In the genomic region with DNA sequence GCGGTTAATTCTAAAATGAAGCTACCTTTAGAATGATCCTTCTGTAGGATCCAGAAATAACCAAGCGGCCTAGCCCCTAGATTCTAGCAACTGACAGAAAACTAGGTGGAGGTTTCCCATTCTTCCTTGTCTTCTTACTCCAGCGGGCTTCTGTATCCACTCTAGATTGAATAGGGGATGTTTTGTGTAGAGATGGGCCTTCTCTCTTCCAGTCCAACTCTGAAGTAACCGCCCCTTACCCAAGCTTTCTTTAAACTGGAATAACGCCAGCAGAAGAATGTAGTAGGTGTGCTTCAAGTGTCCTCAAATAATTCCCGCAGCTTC, we compare ENCODE assay signal across 8 cellular contexts. TPM values are rescaled to one million over a fixed set of nuclear protein-coding genes. Genes with fewer than 3 reads are reported as not detected.
DNase-seq lines count a peak whose midpoint lies in the region; ATAC-seq and TF ChIP-seq lines count a peak whose summit lies in the region.

No MANE protein-coding gene starts in this region.

- H3K9ac ChIP-seq in IMR-90 (ENCODE audit: low read depth, low read length), result no peak overlapping the region

- no peak overlapping the region for H3K4ac ChIP-seq in IMR-90 (ENCODE audit: low read depth, low read length)

- no peaks in the 10 kb centered on the region for H3K27me3 ChIP-seq in AG04450 (ENCODE audit: control insufficient read depth, insufficient read depth, low read length)
- no peaks in the 10 kb centered on the region for H3K27me3 ChIP-seq in IMR-90 (ENCODE audit: control insufficient read depth, insufficient read depth, low read length)
- no peaks in the 10 kb centered on the region for H3K27me3 ChIP-seq in ectodermal cell (ENCODE audit: control insufficient read depth, insufficient read depth, low read length, poor library complexity, severe bottlenecking)
- H3K27me3 ChIP-seq in neutrophil, result peaks cover 40% of the 10 kb centered on the region

- peaks cover 6% of the 10 kb centered on the region for H3K36me3 ChIP-seq in IMR-90 (ENCODE audit: control insufficient read depth, insufficient read depth, low read length)
- H3K36me3 ChIP-seq in ectodermal cell (ENCODE audit: control insufficient read depth, insufficient read depth, low read length), result no peaks in the 10 kb centered on the region
- no peaks in the 10 kb centered on the region for H3K36me3 ChIP-seq in neutrophil

- H2AK9ac ChIP-seq in IMR-90 (replicated peaks; ENCODE audit: low read depth, low read length, poor library complexity), result peak overlapping the region; percentile 91

- H3K27ac ChIP-seq in AG04450 (ENCODE audit: low read depth, low read length), result no peak overlapping the region
- no peak overlapping the region for H3K27ac ChIP-seq in IMR-90 (ENCODE audit: insufficient read depth, low read length)
- no peak overlapping the region for H3K27ac ChIP-seq in ectodermal cell (ENCODE audit: insufficient read depth, low read depth, low read length, poor library complexity, severe bottlenecking)
- peak overlapping the region; percentile 90 for H3K27ac ChIP-seq in neutrophil

- no TSS peak for BruUV-seq in IMR-90 (replicated peaks; lab: Mats Ljungman, UMichigan)

- peaks cover 22 to 28% of the 10 kb centered on the region in 2 experiments for H3K79me1 ChIP-seq in IMR-90 (ENCODE audit: low read depth in 1 of 2, low read length in 2 of 2)

- no peak overlapping the region for H2AK5ac ChIP-seq in IMR-90 (ENCODE audit: low read depth, low read length)

- no peak overlapping the region for H4K91ac ChIP-seq in IMR-90 (ENCODE audit: insufficient read depth, low read depth, low read length)

- no peaks in the 10 kb centered on the region; the same call in 1 of the 2 replicates for H3K9me1 ChIP-seq in IMR-90 (ENCODE audit: insufficient read depth, low read length)

- dilution Hi-C loops in IMR-90 (cut with HindIII; ENCODE audit: low sequenced_read_pairs, unreplicated experiment), result no loop called here

- peak; percentile 8 for ATAC-seq in GM21360 (IDR thresholded peaks at IDR 0.05; ENCODE audit: unreplicated experiment)
- ATAC-seq in IMR-90 (ENCODE audit: low read depth), result no peak

- no peak overlapping the region for H3K14ac ChIP-seq in IMR-90 (replicated peaks; ENCODE audit: low read depth, low read length)

- H3K4me1 ChIP-seq in IMR-90 (ENCODE audit: control insufficient read depth, insufficient read depth, low read length), result peaks cover 2% of the 10 kb centered on the region; the same call in 1 of the 2 replicates
- H3K4me1 ChIP-seq in ectodermal cell (ENCODE audit: control insufficient read depth, insufficient read depth, low read length), result no peaks in the 10 kb centered on the region
- peaks cover 17 to 18% of the 10 kb centered on the region in 2 experiments for H3K4me1 ChIP-seq in neutrophil (ENCODE audit: control insufficient read depth in 1 of 2, insufficient read depth in 1 of 2, low read depth in 1 of 2, low read length in 1 of 2)

- POLR2A ChIA-PET in AG04450 (lab: Yijun Ruan, JAX), result interaction anchor here (1.2 to 1.8 kb wide), 5 partner anchors 13 to 157 kb away, joined by 3 to 11 read pairs (median 4); no protein-coding TSS in a partner anchor
- POLR2A ChIA-PET in IMR-90 (lab: Charles Lee; ENCODE audit: unreplicated experiment), result interaction anchor here (1.0 kb wide), 1 partner anchor 67 kb away, joined by 5 read pairs; a partner anchor contains a TSS

- peak overlapping the region; percentile 86 for H3K4me2 ChIP-seq in IMR-90 (ENCODE audit: low read depth, low read length)

- no peak overlapping the region for H2BK20ac ChIP-seq in IMR-90 (ENCODE audit: low read depth, low read length)

- no CpG with 5 or more reads among the region's 6 CpGs for WGBS in IMR-90 (ENCODE audit: extremely low coverage in 2 of 2, insufficient read length in 1 of 2), 2 experiments
- WGBS in ectodermal cell, 2 experiments, result 31 to 39% methylated on average over 5 to 6 of the region's 6 CpGs

- H3K18ac ChIP-seq in IMR-90 (ENCODE audit: low read depth, low read length), result no peak overlapping the region

- no peak overlapping the region for H2BK120ac ChIP-seq in IMR-90 (ENCODE audit: low read depth, low read length)

- peak overlapping the region in 1 of 2 experiments; percentile 84; a peak in 3 of 4 replicates for H4K8ac ChIP-seq in IMR-90 (ENCODE audit: low read depth in 2 of 2, low read length in 2 of 2)

- in situ Hi-C loops in IMR-90 (cut with MboI; ENCODE audit: low sequenced_read_pairs), result no loop called here

- no peak overlapping the region for H2BK5ac ChIP-seq in IMR-90 (ENCODE audit: low read depth, low read length, poor library complexity, severe bottlenecking)

- TF ChIP-seq CTCF in AG04450 (IDR thresholded peaks at IDR 0.05; ENCODE audit: low read depth, low read length) (no peak), IMR-90 (conservative IDR thresholded peaks at IDR 0.05; ENCODE audit: low read depth, low read length) (no peak), neutrophil (IDR thresholded peaks at IDR 0.05) (no peak)

- peak overlapping the region; percentile 99 for H2AFZ ChIP-seq in IMR-90 (replicated peaks; ENCODE audit: low read length, poor library complexity)

- peak overlapping the region; percentile 76 for H3K4me3 ChIP-seq in AG04450 (ENCODE audit: low read depth, low read length)
- peak overlapping the region; percentile 90 for H3K4me3 ChIP-seq in IMR-90 (ENCODE audit: insufficient read depth, low read depth, low read length)
- H3K4me3 ChIP-seq in ectodermal cell (ENCODE audit: insufficient read depth, low read depth, low read length), result peak overlapping the region; percentile 88
- H3K4me3 ChIP-seq in neutrophil (ENCODE audit: low read depth in 1 of 2, low read length in 1 of 2), result peak overlapping the region; percentile 84 to 91

- intact Hi-C loops in IMR-90 (cut with micrococcal nuclease), result loop anchor here (5.0 kb wide), 1 partner anchor 250 kb away; no protein-coding TSS in a partner anchor

- DNase-seq in AG04450 (ENCODE audit: low read depth, low spot score), result no peak
- DNase-seq in IMR-90, result no peak
- DNase-seq in NCI-H2171 (lab: John Stamatoyannopoulos, UW), result no peak
- DNase-seq in UCSD-AML1 (lab: John Stamatoyannopoulos, UW; ENCODE audit: unreplicated experiment), result no peak
- no peak for DNase-seq in stimulated activated CD4-positive, alpha-beta T cell treated with anti-CD3 and anti-CD28 coated beads, Interleukin-12 subunit alpha, Interleukin-12 subunit beta, amount 100 ng/mL, for 4 hours

- peak overlapping the region; percentile 55; the same call in 1 of the 2 replicates for H3K56ac ChIP-seq in IMR-90 (ENCODE audit: extremely low read depth, insufficient read depth, low read length)

- no peak overlapping the region for H3K23ac ChIP-seq in IMR-90 (ENCODE audit: low read depth, low read length)

- H3K9me3 ChIP-seq in AG04450 (ENCODE audit: control insufficient read depth, insufficient read depth, low read length) (no peaks in the 10 kb centered on the region), IMR-90 (ENCODE audit: control insufficient read depth, insufficient read depth, low read length) (no peaks in the 10 kb centered on the region), ectodermal cell (ENCODE audit: control insufficient read depth, low read length) (no peaks in the 10 kb centered on the region), neutrophil (no peaks in the 10 kb centered on the region)

- no peak for TF ChIP-seq POLR2A in IMR-90 (IDR thresholded peaks at IDR 0.05; ENCODE audit: low read depth, low read length)

- TF ChIP-seq RAD21 in IMR-90 (IDR thresholded peaks at IDR 0.05; ENCODE audit: low read length), result no peak

- H4K5ac ChIP-seq in IMR-90 (ENCODE audit: low read depth, low read length), result no peak overlapping the region

- H2BK15ac ChIP-seq in IMR-90 (ENCODE audit: low read depth, low read length), result no peak overlapping the region

- CTCF ChIA-PET in AG04450 (lab: Charles Lee), result interaction anchor here (0.9 to 4.9 kb wide), 8 partner anchors 19 to 519 kb away, joined by 3 to 70 read pairs (median 6); no protein-coding TSS in a partner anchor
- CTCF ChIA-PET in IMR-90 (lab: Yijun Ruan, JAX), result interaction anchor here (0.8 kb wide), 1 partner anchor 12 kb away, joined by 3 read pairs; no protein-coding TSS in a partner anchor

- H4K20me1 ChIP-seq in IMR-90 (ENCODE audit: insufficient read depth, low read length), result no peaks in the 10 kb centered on the region

TF ChIP-seq in IMR-90, 13 proteins besides CTCF, POLR2A, EP300 and RAD21 (continues in another document):
- TF ChIP-seq, protein P1, sequence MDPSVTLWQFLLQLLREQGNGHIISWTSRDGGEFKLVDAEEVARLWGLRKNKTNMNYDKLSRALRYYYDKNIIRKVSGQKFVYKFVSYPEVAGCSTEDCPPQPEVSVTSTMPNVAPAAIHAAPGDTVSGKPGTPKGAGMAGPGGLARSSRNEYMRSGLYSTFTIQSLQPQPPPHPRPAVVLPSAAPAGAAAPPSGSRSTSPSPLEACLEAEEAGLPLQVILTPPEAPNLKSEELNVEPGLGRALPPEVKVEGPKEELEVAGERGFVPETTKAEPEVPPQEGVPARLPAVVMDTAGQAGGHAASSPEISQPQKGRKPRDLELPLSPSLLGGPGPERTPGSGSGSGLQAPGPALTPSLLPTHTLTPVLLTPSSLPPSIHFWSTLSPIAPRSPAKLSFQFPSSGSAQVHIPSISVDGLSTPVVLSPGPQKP (IDR thresholded peaks at IDR 0.05; ENCODE audit: borderline replicate concordance, low read depth, low read length), result no peak
- TF ChIP-seq CHD1 (IDR thresholded peaks at IDR 0.05; ENCODE audit: low read depth, low read length) (no peak), BHLHE40 (IDR thresholded peaks at IDR 0.05; ENCODE audit: low read depth, low read length) (no peak), FOS (IDR thresholded peaks at IDR 0.05; ENCODE audit: low read depth, low read length) (no peak), MXI1 (IDR thresholded peaks at IDR 0.05; ENCODE audit: borderline replicate concordance, low read depth, low read length) (no peak), NFE2L2 (IDR thresholded peaks at IDR 0.05; ENCODE audit: low read depth, low read length) (no peak), MAZ (IDR thresholded peaks at IDR 0.05; ENCODE audit: borderline replicate concordance, low read depth, low read length) (no peak), RFX5 (IDR thresholded peaks at IDR 0.05; ENCODE audit: low read depth, low read length) (no peak), SMC3 (IDR thresholded peaks at IDR 0.05; ENCODE audit: low read depth, low read length) (no peak), RCOR1 (IDR thresholded peaks at IDR 0.05; ENCODE audit: insufficient replicate concordance, low read length) (no peak)

RNA-seq across cellular contexts. Expression of a gene that starts 0.4 kb away (rescaled TPM):
- polyA plus RNA-seq in AG04450 (2011; rRNA removed), result 33.3 and 40.6 TPM in 2 replicates
- 46.7 and 50.8 TPM in 2 replicates for polyA minus RNA-seq in AG04450 (2011; rRNA and poly(A)+ RNA removed)
- total RNA-seq in IMR-90 (2012; rRNA removed), result 67.6 and 71.7 TPM in 2 replicates
- polyA plus RNA-seq in IMR-90 (2012; rRNA removed), result 13.5 and 17.4 TPM in 2 replicates
- 12.7 TPM in 2 replicates for polyA plus RNA-seq in IMR-90 (2012; cell fraction: cytosol; rRNA removed)
- 5.8 and 14.3 TPM in 2 replicates for polyA plus RNA-seq in IMR-90 (2012; cell fraction: nucleus; rRNA removed; ENCODE audit: low replicate concordance)
- 32.7 TPM for polyA plus RNA-seq in ectodermal cell (2013, experiment 1 of 4)
- 34.7 TPM for polyA plus RNA-seq in ectodermal cell (2013, experiment 2 of 4)
- 25.2 TPM for polyA plus RNA-seq in ectodermal cell (2013, experiment 3 of 4)
- polyA plus RNA-seq in ectodermal cell (2013, experiment 4 of 4), result 25.2 TPM
